In genomic region chr6:156777577-156777865, GRCh38 we compare ENCODE assay signal across 8 cellular contexts. TPM values are rescaled to one million over a fixed set of nuclear protein-coding genes. Genes with fewer than 3 reads are reported as not detected.
DNase-seq lines count a peak whose midpoint lies in the region; ATAC-seq and TF ChIP-seq lines count a peak whose summit lies in the region.

No MANE protein-coding gene starts in this region.

- H3K9me3 ChIP-seq in iPS-18c (ENCODE audit: control insufficient read depth, insufficient read depth, low read length), result no peaks in the 10 kb centered on the region
- no peaks in the 10 kb centered on the region for H3K9me3 ChIP-seq in thoracic aorta

- no peaks in the 10 kb centered on the region for H3K9me3 Mint-ChIP-seq in activated CD4-positive, alpha-beta T cell treated with anti-CD3 and anti-CD28 coated beads, Interleukin-2, amount 10 ng/mL, durations not matched to agents 7 days and 5 days
- no peaks in the 10 kb centered on the region for H3K9me3 Mint-ChIP-seq in activated CD4-positive, alpha-beta memory T cell treated with anti-CD3 and anti-CD28 coated beads, Interleukin-2, amount 10 ng/mL, durations not matched to agents 7 days and 5 days

- H3K4me3 ChIP-seq in iPS-18c (ENCODE audit: insufficient read depth, low read depth, low read length), result peak overlapping the region; percentile 80
- peak overlapping the region; percentile 89 for H3K4me3 ChIP-seq in thoracic aorta

- H3K27ac ChIP-seq in thoracic aorta, result peak overlapping the region; percentile 93 to 94

- CTCF ChIA-PET in activated CD4-positive, alpha-beta T cell treated with anti-CD3 and anti-CD28 coated beads, Interleukin-2, amount 10 ng/mL, durations not matched to agents 7 days and 5 days (lab: Charles Lee), result interaction anchor here (1.0 kb wide), 1 partner anchor 91 kb away, joined by 4 read pairs; no protein-coding TSS in a partner anchor
- CTCF ChIA-PET in activated CD4-positive, alpha-beta memory T cell treated with anti-CD3 and anti-CD28 coated beads, Interleukin-2, amount 10 ng/mL, durations not matched to agents 7 days and 5 days (lab: Charles Lee), result interaction anchor here (0.9 kb wide), 1 partner anchor 537 kb away, joined by 3 read pairs; no protein-coding TSS in a partner anchor

- POLR2A ChIA-PET in activated CD4-positive, alpha-beta T cell treated with anti-CD3 and anti-CD28 coated beads, Interleukin-2, amount 10 ng/mL, durations not matched to agents 7 days and 5 days (lab: Charles Lee), result no interaction called here
- POLR2A ChIA-PET in activated CD4-positive, alpha-beta memory T cell treated with anti-CD3 and anti-CD28 coated beads, Interleukin-2, amount 10 ng/mL, durations not matched to agents 7 days and 5 days (lab: Charles Lee), result interaction anchor here (0.9 to 4.7 kb wide), 8 partner anchors 8 to 323 kb away, joined by 3 to 78 read pairs (median 6); no protein-coding TSS in a partner anchor

- peak overlapping the region; percentile 97 for H3K27ac Mint-ChIP-seq in activated CD4-positive, alpha-beta T cell treated with anti-CD3 and anti-CD28 coated beads, Interleukin-2, amount 10 ng/mL, durations not matched to agents 7 days and 5 days
- peak overlapping the region; percentile 98 for H3K27ac Mint-ChIP-seq in activated CD4-positive, alpha-beta memory T cell treated with anti-CD3 and anti-CD28 coated beads, Interleukin-2, amount 10 ng/mL, durations not matched to agents 7 days and 5 days

- peaks cover 7% of the 10 kb centered on the region for H3K36me3 Mint-ChIP-seq in activated CD4-positive, alpha-beta T cell treated with anti-CD3 and anti-CD28 coated beads, Interleukin-2, amount 10 ng/mL, durations not matched to agents 7 days and 5 days (ENCODE audit: low read depth)
- H3K36me3 Mint-ChIP-seq in activated CD4-positive, alpha-beta memory T cell treated with anti-CD3 and anti-CD28 coated beads, Interleukin-2, amount 10 ng/mL, durations not matched to agents 7 days and 5 days (ENCODE audit: low read depth), result peaks cover 7% of the 10 kb centered on the region

- H3K4me1 ChIP-seq in thoracic aorta (ENCODE audit: control insufficient read depth in 1 of 2, low read depth in 2 of 2), result peaks cover 19 to 40% of the 10 kb centered on the region in 2 donors

- ATAC-seq in thoracic aorta (ENCODE audit: insufficient number of reproducible peaks, low FRiP score, low read depth) (no peak), GM19023 (IDR thresholded peaks at IDR 0.05; ENCODE audit: unreplicated experiment) (no peak), HG02623 (IDR thresholded peaks at IDR 0.05; ENCODE audit: unreplicated experiment) (no peak)

- no peak for DNase-seq in activated CD4-positive, alpha-beta T cell treated with anti-CD3 and anti-CD28 coated beads, Interleukin-2, amount 10 ng/mL, durations not matched to agents 7 days and 5 days
- DNase-seq in activated CD4-positive, alpha-beta T cell treated with anti-CD3 and anti-CD28 coated beads, Interleukin-2, amount 50 U/mL, for 1 hour, result no peak
- DNase-seq in activated CD4-positive, alpha-beta memory T cell treated with anti-CD3 and anti-CD28 coated beads, Interleukin-2, amount 10 ng/mL, durations not matched to agents 7 days and 5 days, result no peak
- DNase-seq in thoracic aorta (ENCODE audit: low spot score), result no peak
- DNase-seq in C1 segment of cervical spinal cord (lab: John Stamatoyannopoulos, UW), result no peak

- no peaks in the 10 kb centered on the region for H3K27me3 ChIP-seq in thoracic aorta (replicated peaks; ENCODE audit: insufficient read depth)

- peak overlapping the region; percentile 91 for H3K4me3 Mint-ChIP-seq in activated CD4-positive, alpha-beta T cell treated with anti-CD3 and anti-CD28 coated beads, Interleukin-2, amount 10 ng/mL, durations not matched to agents 7 days and 5 days
- peak overlapping the region; percentile 85 for H3K4me3 Mint-ChIP-seq in activated CD4-positive, alpha-beta memory T cell treated with anti-CD3 and anti-CD28 coated beads, Interleukin-2, amount 10 ng/mL, durations not matched to agents 7 days and 5 days

- H3K36me3 ChIP-seq in thoracic aorta, result no peaks in the 10 kb centered on the region

- TF ChIP-seq CTCF in thoracic aorta (IDR thresholded peaks at IDR 0.05), result no peak

- no peaks in the 10 kb centered on the region for H3K27me3 Mint-ChIP-seq in activated CD4-positive, alpha-beta T cell treated with anti-CD3 and anti-CD28 coated beads, Interleukin-2, amount 10 ng/mL, durations not matched to agents 7 days and 5 days
- no peaks in the 10 kb centered on the region for H3K27me3 Mint-ChIP-seq in activated CD4-positive, alpha-beta memory T cell treated with anti-CD3 and anti-CD28 coated beads, Interleukin-2, amount 10 ng/mL, durations not matched to agents 7 days and 5 days

- peaks cover 40% of the 10 kb centered on the region for H3K4me1 Mint-ChIP-seq in activated CD4-positive, alpha-beta T cell treated with anti-CD3 and anti-CD28 coated beads, Interleukin-2, amount 10 ng/mL, durations not matched to agents 7 days and 5 days
- peaks cover 30% of the 10 kb centered on the region for H3K4me1 Mint-ChIP-seq in activated CD4-positive, alpha-beta memory T cell treated with anti-CD3 and anti-CD28 coated beads, Interleukin-2, amount 10 ng/mL, durations not matched to agents 7 days and 5 days

RNA-seq across cellular contexts. Expression of gene ARID1B, which starts 0.3 kb away (rescaled TPM):
- total RNA-seq in activated CD4-positive, alpha-beta T cell treated with anti-CD3 and anti-CD28 coated beads, Interleukin-2, amount 10 ng/mL, durations not matched to agents 7 days and 5 days, result 10 to 100 TPM; 76.8 to 89.6 TPM
- total RNA-seq in activated CD4-positive, alpha-beta memory T cell treated with anti-CD3 and anti-CD28 coated beads, Interleukin-2, amount 10 ng/mL, durations not matched to agents 7 days and 5 days, result 10 to 100 TPM; 63.4 to 65.5 TPM
- total RNA-seq in thoracic aorta, result 100 to 1,000 TPM; 120 to 158 TPM
